In genomic region chr7:47762207-47762606, GRCh38 we compare ENCODE assay signal across 30 cellular contexts.
"Had no signal": no experiment of that assay in that cellular context is flagged by ENCODE, and none has a peak within 500 bp of the region (broad histone marks: within the 10 kb centered on the region; RNA-seq: fewer than 3 reads in every experiment).

No MANE protein-coding gene starts in this region.

- ATAC-seq: activated naive CD8-positive, alpha-beta T cell treated with anti-CD3 and anti-CD28 coated beads, Interleukin-2, amount 50 U/mL, for 24 hours; activated T-helper 17 cell treated with anti-CD3 and anti-CD28 coated beads, Interleukin-2, amount 50 U/mL, for 72 hours; natural killer cell had no signal

- H3K27me3 ChIP-seq: esophagus squamous epithelium, neural progenitor cell, right atrium auricular region, spleen, transverse colon had no signal

- H3K9ac ChIP-seq: neural progenitor cell, parathyroid adenoma had no signal

- H3K4me3 Mint-ChIP-seq: activated CD4-positive, alpha-beta memory T cell treated with anti-CD3 and anti-CD28 coated beads for 36 hours; activated CD4-positive, alpha-beta T cell treated with anti-CD3 and anti-CD28 coated beads, Interleukin-2, amount 10 ng/mL, durations not matched to agents 24 days and 14 days; activated naive CD4-positive, alpha-beta T cell treated with anti-CD3 and anti-CD28 coated beads, Interleukin-2, amount 50 U/mL, for 24 hours; activated naive CD8-positive, alpha-beta T cell treated with anti-CD3 and anti-CD28 coated beads, Interleukin-2, amount 50 U/mL, for 24 hours; activated T-cell treated with anti-CD3 and anti-CD28 coated beads, Interleukin-2, amount 50 U/mL, for 24 hours; activated T-helper 17 cell treated with anti-CD3 and anti-CD28 coated beads, Interleukin-2, amount 50 U/mL, for 72 hours; central memory CD8-positive, alpha-beta T cell; dendritic cell treated with granulocyte-macrophage colony-stimulating factor and Interleukin-4, amounts not matched to agents 40 ng/mL and 50 ng/mL, for 4 days; natural killer cell; neural progenitor cell had no signal

- H3K79me2 ChIP-seq: parathyroid adenoma had no signal

- FAIRE-seq: bronchial epithelial cell, endometrium, frontal cortex, islet of Langerhans, urothelium cell line had no signal

- H3K27ac ChIP-seq: epithelial cell of prostate, left ventricle myocardium inferior, neural progenitor cell, parathyroid adenoma, right atrium auricular region had no signal

- DNase-seq: activated CD4-positive, alpha-beta memory T cell treated with anti-CD3 and anti-CD28 coated beads for 36 hours; activated CD4-positive, alpha-beta T cell treated with anti-CD3 and anti-CD28 coated beads, Interleukin-2, amount 10 ng/mL, durations not matched to agents 24 days and 14 days; activated CD4-positive, CD25-positive, alpha-beta regulatory T cell treated with anti-CD3 and anti-CD28 coated beads, Interleukin-2, amount 50 U/mL, for 72 hours; activated CD8-positive, alpha-beta memory T cell treated with anti-CD3 and anti-CD28 coated beads, Interleukin-2, amount 50 U/mL, for 4 hours; activated gamma-delta T cell treated with Interleukin-2 at 50 U/mL for 16 hours; activated naive CD8-positive, alpha-beta T cell treated with anti-CD3 and anti-CD28 coated beads, Interleukin-2, amount 50 U/mL, for 24 hours; activated T-cell treated with anti-CD3 and anti-CD28 coated beads, Interleukin-2, amount 50 U/mL, for 24 hours; effector CD8-positive, alpha-beta T cell; esophagus squamous epithelium; left ventricle myocardium inferior; mammary epithelial cell; natural killer cell; occipital lobe; spleen; stimulated activated naive CD4-positive, alpha-beta T cell; T-helper 2 cell; transverse colon had no signal

- H3K36me3 ChIP-seq: esophagus squamous epithelium, left ventricle myocardium inferior, neural progenitor cell, right atrium auricular region, spleen, transverse colon had no signal

- H3K27me3 Mint-ChIP-seq: activated CD4-positive, alpha-beta memory T cell treated with anti-CD3 and anti-CD28 coated beads for 36 hours; activated CD4-positive, alpha-beta T cell treated with anti-CD3 and anti-CD28 coated beads, Interleukin-2, amount 10 ng/mL, durations not matched to agents 24 days and 14 days; activated naive CD8-positive, alpha-beta T cell treated with anti-CD3 and anti-CD28 coated beads, Interleukin-2, amount 50 U/mL, for 24 hours; activated T-cell treated with anti-CD3 and anti-CD28 coated beads, Interleukin-2, amount 50 U/mL, for 24 hours; central memory CD8-positive, alpha-beta T cell; dendritic cell treated with granulocyte-macrophage colony-stimulating factor and Interleukin-4, amounts not matched to agents 40 ng/mL and 50 ng/mL, for 4 days had no signal

- H3K4me2 ChIP-seq: neural progenitor cell had no signal

- H3K4me1 Mint-ChIP-seq: activated CD4-positive, alpha-beta T cell treated with anti-CD3 and anti-CD28 coated beads, Interleukin-2, amount 10 ng/mL, durations not matched to agents 24 days and 14 days; activated naive CD4-positive, alpha-beta T cell treated with anti-CD3 and anti-CD28 coated beads, Interleukin-2, amount 50 U/mL, for 24 hours; activated T-helper 17 cell treated with anti-CD3 and anti-CD28 coated beads, Interleukin-2, amount 50 U/mL, for 72 hours; central memory CD8-positive, alpha-beta T cell; natural killer cell had no signal

- H3K27ac Mint-ChIP-seq: activated CD4-positive, alpha-beta memory T cell treated with anti-CD3 and anti-CD28 coated beads for 36 hours; activated CD4-positive, alpha-beta T cell treated with anti-CD3 and anti-CD28 coated beads, Interleukin-2, amount 10 ng/mL, durations not matched to agents 24 days and 14 days; activated naive CD4-positive, alpha-beta T cell treated with anti-CD3 and anti-CD28 coated beads, Interleukin-2, amount 50 U/mL, for 24 hours; activated naive CD8-positive, alpha-beta T cell treated with anti-CD3 and anti-CD28 coated beads, Interleukin-2, amount 50 U/mL, for 24 hours; activated T-cell treated with anti-CD3 and anti-CD28 coated beads, Interleukin-2, amount 50 U/mL, for 24 hours; activated T-helper 17 cell treated with anti-CD3 and anti-CD28 coated beads, Interleukin-2, amount 50 U/mL, for 72 hours; natural killer cell; neural progenitor cell had no signal

- H3K9me3 Mint-ChIP-seq: activated CD4-positive, alpha-beta memory T cell treated with anti-CD3 and anti-CD28 coated beads for 36 hours; activated CD4-positive, alpha-beta T cell treated with anti-CD3 and anti-CD28 coated beads, Interleukin-2, amount 10 ng/mL, durations not matched to agents 24 days and 14 days; activated naive CD4-positive, alpha-beta T cell treated with anti-CD3 and anti-CD28 coated beads, Interleukin-2, amount 50 U/mL, for 24 hours; activated naive CD8-positive, alpha-beta T cell treated with anti-CD3 and anti-CD28 coated beads, Interleukin-2, amount 50 U/mL, for 24 hours; activated T-cell treated with anti-CD3 and anti-CD28 coated beads, Interleukin-2, amount 50 U/mL, for 24 hours; activated T-helper 17 cell treated with anti-CD3 and anti-CD28 coated beads, Interleukin-2, amount 50 U/mL, for 72 hours; central memory CD8-positive, alpha-beta T cell; dendritic cell treated with granulocyte-macrophage colony-stimulating factor and Interleukin-4, amounts not matched to agents 40 ng/mL and 50 ng/mL, for 4 days; natural killer cell had no signal

- H3K4me3 ChIP-seq: esophagus squamous epithelium, left ventricle myocardium inferior, neural progenitor cell, right atrium auricular region, spleen, transverse colon had no signal

- H3K9me3 ChIP-seq: esophagus squamous epithelium, left ventricle myocardium inferior, right atrium auricular region, spleen, transverse colon had no signal

- H2AFZ ChIP-seq: neural progenitor cell, parathyroid adenoma had no signal
